ENCODE assay signal across 17 cellular contexts in the genomic region with DNA sequence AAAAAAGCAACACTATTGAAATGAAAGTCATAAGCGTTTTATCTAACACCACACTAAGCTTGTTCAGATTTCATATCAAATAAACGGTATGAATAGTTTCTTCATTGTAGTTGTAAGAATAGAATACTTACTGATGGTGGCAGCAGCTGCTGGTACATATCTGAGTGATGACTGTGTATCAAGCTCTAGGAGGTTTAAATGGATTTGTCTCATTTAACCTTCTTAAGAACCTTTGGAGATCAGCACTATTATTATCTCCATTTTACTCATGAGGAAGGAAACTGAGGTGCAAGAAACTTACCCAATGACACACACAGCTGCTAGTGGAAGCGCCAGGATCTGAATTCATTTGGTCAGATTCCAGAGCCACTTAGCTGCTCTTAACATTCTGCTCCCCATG.
DNase-seq lines count a peak whose midpoint lies in the region; ATAC-seq, FAIRE-seq and TF ChIP-seq lines count a peak whose summit lies in the region.
"Had no signal": no experiment of that assay in that cellular context is flagged by ENCODE, and none has a peak within 500 bp of the region (broad histone marks: within the 10 kb centered on the region; RNA-seq: fewer than 3 reads in every experiment).

No MANE protein-coding gene starts in this region.

- no peak overlapping the region for H3K4me3 Mint-ChIP-seq in astrocyte (ENCODE audit: unreplicated experiment)
- H3K4me3 Mint-ChIP-seq: activated CD8-positive, alpha-beta T cell treated with anti-CD3 and anti-CD28 coated beads, Interleukin-2, amount 10 ng/mL, durations not matched to agents 7 days and 5 days; stimulated activated naive CD8-positive, alpha-beta T cell treated with anti-CD3 and anti-CD28 coated beads, Interleukin-15, amount 100 ng/mL, for 72 hours had no signal

- H3K4me2 ChIP-seq in astrocyte (ENCODE audit: low read length): no peak overlapping the region

- TF ChIP-seq POLR2A in H54 (IDR thresholded peaks at IDR 0.05; ENCODE audit: low read depth, low read length): no peak
- no peak for TF ChIP-seq POLR2A in gastroesophageal sphincter (IDR thresholded peaks at IDR 0.05)

- H3K27ac ChIP-seq in astrocyte (ENCODE audit: low read depth, low read length) (no peak overlapping the region), foreskin keratinocyte (no peak overlapping the region), gastroesophageal sphincter (no peak overlapping the region)

- ATAC-seq in foreskin keratinocyte: no peak
- ATAC-seq in gastroesophageal sphincter: no peak
- ATAC-seq: activated CD8-positive, alpha-beta T cell treated with anti-CD3 and anti-CD28 coated beads, Interleukin-2, amount 10 ng/mL, durations not matched to agents 7 days and 5 days; GM12878; K562; stimulated activated naive CD8-positive, alpha-beta T cell treated with anti-CD3 and anti-CD28 coated beads, Interleukin-15, amount 100 ng/mL, for 72 hours had no signal

- H3K27ac Mint-ChIP-seq in astrocyte (ENCODE audit: unreplicated experiment): no peak overlapping the region
- H3K27ac Mint-ChIP-seq: activated CD8-positive, alpha-beta T cell treated with anti-CD3 and anti-CD28 coated beads, Interleukin-2, amount 10 ng/mL, durations not matched to agents 7 days and 5 days; stimulated activated naive CD8-positive, alpha-beta T cell treated with anti-CD3 and anti-CD28 coated beads, Interleukin-15, amount 100 ng/mL, for 72 hours had no signal

- no peak for TF ChIP-seq EP300 in gastroesophageal sphincter (IDR thresholded peaks at IDR 0.05)

- whole genome bisulfite sequencing in gastroesophageal sphincter (ENCODE audit: low coverage in 1 of 2), 2 donors: 63 to 86% methylated on average over 3 of the region's 3 CpGs

- TF ChIP-seq CTCF in astrocyte (IDR thresholded peaks at IDR 0.05; ENCODE audit: insufficient read depth, low read depth, low read length) (no peak), foreskin keratinocyte (conservative IDR thresholded peaks at IDR 0.05) (peak; percentile 41), retinal pigment epithelial cell (conservative IDR thresholded peaks at IDR 0.05; ENCODE audit: low read depth, low read length) (peak; percentile 27), gastroesophageal sphincter (IDR thresholded peaks at IDR 0.05) (no peak)

- peaks cover 21% of the 10 kb centered on the region for H3K4me1 Mint-ChIP-seq in astrocyte (ENCODE audit: low read depth, unreplicated experiment)

- DNase-seq in H54 (ENCODE audit: insufficient read length, low spot score) (no peak), astrocyte (ENCODE audit: low read depth) (peak; percentile 75), foreskin keratinocyte (peak in 1 of 2 donors; percentile 33), retinal pigment epithelial cell (ENCODE audit: low read depth) (peak; percentile 55), SKM-1 treated with dmso at 0.1 percent for 144 hours (lab: John Stamatoyannopoulos, UW; ENCODE audit: unreplicated experiment) (no peak), GM19239 (ENCODE audit: insufficient read length, low spot score) (no peak)
- no peak for DNase-seq in stimulated activated CD4-positive, alpha-beta T cell treated with anti-CD3 and anti-CD28 coated beads, Interleukin-2, amount 100 ng/mL, for 48 hours
- DNase-seq: activated CD8-positive, alpha-beta T cell treated with anti-CD3 and anti-CD28 coated beads, Interleukin-2, amount 10 ng/mL, durations not matched to agents 7 days and 5 days; NCI-H1417; NCI-H345; nucleus accumbens; stimulated activated naive CD8-positive, alpha-beta T cell treated with anti-CD3 and anti-CD28 coated beads, Interleukin-15, amount 100 ng/mL, for 72 hours had no signal

- no peak overlapping the region for H2AFZ ChIP-seq in astrocyte (ENCODE audit: low read depth, low read length)

- H3K79me2 ChIP-seq in astrocyte (ENCODE audit: insufficient read depth, low read length): peaks cover 45% of the 10 kb centered on the region

- H3K4me3 ChIP-seq in astrocyte (ENCODE audit: insufficient read depth, low read depth, low read length): no peak overlapping the region
- H3K4me3 ChIP-seq in retinal pigment epithelial cell (ENCODE audit: low read length): no peak overlapping the region
- H3K4me3 ChIP-seq in gastroesophageal sphincter: no peak overlapping the region
- H3K4me3 ChIP-seq: GM12878, HAP-1, K562 had no signal

- H3K27me3 Mint-ChIP-seq in astrocyte (ENCODE audit: low read depth, unreplicated experiment): no peaks in the 10 kb centered on the region
- H3K27me3 Mint-ChIP-seq: stimulated activated naive CD8-positive, alpha-beta T cell treated with anti-CD3 and anti-CD28 coated beads, Interleukin-15, amount 100 ng/mL, for 72 hours had no signal

- no peak overlapping the region for H3K9ac ChIP-seq in astrocyte (ENCODE audit: low read length)

- FAIRE-seq in H54 (lab: Jason Lieb, UNC): peak; percentile 27
- peak; percentile 34 for FAIRE-seq in astrocyte (lab: Jason Lieb, UNC)
- FAIRE-seq in GM19239 (lab: Jason Lieb, UNC): no peak
- FAIRE-seq: frontal cortex, GM12878, K562 had no signal

- peaks cover 56% of the 10 kb centered on the region for H4K20me1 ChIP-seq in astrocyte (ENCODE audit: insufficient read depth, low read length)

- H3K36me3 Mint-ChIP-seq in astrocyte (ENCODE audit: low read depth, unreplicated experiment): no peaks in the 10 kb centered on the region

- H3K4me1 ChIP-seq in astrocyte (ENCODE audit: insufficient read depth, low read length) (peaks cover 13% of the 10 kb centered on the region), foreskin keratinocyte (peaks cover 8% of the 10 kb centered on the region), gastroesophageal sphincter (peaks cover 0 to 23% (median 3%) of the 10 kb centered on the region in 3 donors)
- H3K4me1 ChIP-seq: HAP-1 had no signal

- H3K9me3 Mint-ChIP-seq in astrocyte (ENCODE audit: unreplicated experiment): no peaks in the 10 kb centered on the region
- H3K9me3 Mint-ChIP-seq: stimulated activated naive CD8-positive, alpha-beta T cell treated with anti-CD3 and anti-CD28 coated beads, Interleukin-15, amount 100 ng/mL, for 72 hours had no signal

- H3K36me3 ChIP-seq in astrocyte (ENCODE audit: insufficient read depth, low read length) (no peaks in the 10 kb centered on the region), gastroesophageal sphincter (no peaks in the 10 kb centered on the region)

- no peaks in the 10 kb centered on the region for H3K27me3 ChIP-seq in astrocyte (ENCODE audit: insufficient read depth, low read length)
- H3K27me3 ChIP-seq in foreskin keratinocyte: no peaks in the 10 kb centered on the region
- H3K27me3 ChIP-seq in gastroesophageal sphincter: no peaks in the 10 kb centered on the region

- H3K9me3 ChIP-seq in astrocyte (ENCODE audit: insufficient read depth, low read depth, low read length) (no peaks in the 10 kb centered on the region), gastroesophageal sphincter (no peaks in the 10 kb centered on the region)
- H3K9me3 ChIP-seq: HAP-1 had no signal

Comparison
In these comparisons a context has a peak if more than half of its experiments do, and no peak if none do; other contexts are left out.
1. DNase-seq: peak in astrocyte (single experiment) and retinal pigment epithelial cell (single experiment); none in H54 (single experiment), SKM-1 treated with dmso at 0.1 percent for 144 hours (single experiment), GM19239 (single experiment) and stimulated activated CD4-positive, alpha-beta T cell treated with anti-CD3 and anti-CD28 coated beads, Interleukin-2, amount 100 ng/mL, for 48 hours (0 of 2).
2. CTCF ChIP-seq: peak in foreskin keratinocyte (single experiment) and retinal pigment epithelial cell (single experiment); none in astrocyte (single experiment) and gastroesophageal sphincter (0 of 4).